14 cellular contexts compared by ENCODE assay signal in the genomic region with DNA sequence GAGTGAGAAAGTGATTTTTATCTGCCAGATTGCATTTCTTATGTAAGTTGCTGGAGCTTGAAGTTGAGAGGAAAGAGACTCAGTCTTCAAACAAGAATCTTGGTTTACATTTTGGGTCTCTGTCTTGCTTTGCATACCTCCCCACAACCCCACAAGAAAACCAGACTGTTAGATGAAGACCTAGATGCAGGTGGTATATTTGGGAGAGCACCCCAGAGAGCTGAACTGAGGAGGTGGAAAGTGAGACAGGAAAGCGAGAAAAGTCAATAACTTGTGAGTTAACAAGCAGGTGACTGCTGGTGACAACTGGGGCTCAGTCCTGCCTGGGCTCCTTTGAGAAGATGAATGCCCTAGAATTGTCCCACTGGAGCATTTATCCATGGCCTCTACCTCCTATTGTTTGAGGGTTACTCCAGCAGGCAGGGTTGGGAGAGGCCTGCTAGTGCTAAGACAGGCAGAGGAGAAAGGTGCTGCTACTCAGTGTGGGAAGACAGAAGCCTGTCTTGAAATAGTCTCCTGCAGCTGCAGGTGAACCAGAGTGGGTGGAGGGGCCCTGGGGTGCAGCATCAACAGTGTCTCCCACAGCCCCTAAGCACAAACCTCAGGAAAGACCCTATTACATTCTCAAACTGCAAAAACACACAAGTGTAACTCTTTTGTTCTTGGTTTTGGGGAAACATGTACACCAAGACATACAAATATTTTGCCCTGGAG. TPM values are rescaled to one million over a fixed set of nuclear protein-coding genes. Genes with fewer than 3 reads are reported as not detected.
DNase-seq lines count a peak whose midpoint lies in the region; ATAC-seq and TF ChIP-seq lines count a peak whose summit lies in the region.
"Had no signal": no experiment of that assay in that cellular context is flagged by ENCODE, and none has a peak within 500 bp of the region (broad histone marks: within the 10 kb centered on the region; RNA-seq: fewer than 3 reads in every experiment).

No MANE protein-coding gene starts in this region.

- TF ChIP-seq POLR2A in suprapubic skin (IDR thresholded peaks at IDR 0.05): no peak

- CTCF ChIA-PET in activated naive CD4-positive, alpha-beta T cell treated with anti-CD3 and anti-CD28 coated beads for 36 hours (lab: Charles Lee): no interaction called here
- CTCF ChIA-PET in mammary epithelial cell (lab: Charles Lee; ENCODE audit: low non-redundant PET): no interaction called here

- intact Hi-C loops in activated naive CD4-positive, alpha-beta T cell treated with anti-CD3 and anti-CD28 coated beads for 36 hours (cut with micrococcal nuclease): no loop called here
- intact Hi-C loops in mammary epithelial cell (cut with micrococcal nuclease): no loop called here

- H3K4me2 ChIP-seq in mammary epithelial cell (ENCODE audit: insufficient read depth, low read depth, low read length): no peak overlapping the region
- H3K4me2 ChIP-seq: A549 had no signal

- peak; percentile 41 for DNase-seq in GM10266 (ENCODE audit: extremely low spot score)
- no peak for DNase-seq in activated naive CD4-positive, alpha-beta T cell treated with anti-CD3 and anti-CD28 coated beads for 36 hours
- DNase-seq in suprapubic skin (ENCODE audit: low spot score in 2 of 2): no peak
- no peak for DNase-seq in mammary epithelial cell
- no peak for DNase-seq in ecto neural progenitor cell (ENCODE audit: low spot score)
- DNase-seq: activated T-cell treated with anti-CD3 and anti-CD28 coated beads, Interleukin-2, amount 50 U/mL, for 72 hours; mesenchymal stem cell had no signal

- H3K4me3 Mint-ChIP-seq in activated naive CD4-positive, alpha-beta T cell treated with anti-CD3 and anti-CD28 coated beads for 36 hours: no peak overlapping the region
- H3K4me3 Mint-ChIP-seq: activated T-cell treated with anti-CD3 and anti-CD28 coated beads, Interleukin-2, amount 50 U/mL, for 72 hours; brain; stimulated activated naive CD8-positive, alpha-beta T cell treated with anti-CD3 and anti-CD28 coated beads, Interleukin-15, Interleukin-2, amounts not matched to agents 100 ng/mL and 50 ng/mL, for 24 hours had no signal

- H4K20me1 ChIP-seq in mammary epithelial cell (ENCODE audit: insufficient read depth, low read length): no peaks in the 10 kb centered on the region

- peak; percentile 97 for ATAC-seq in GM19395 (IDR thresholded peaks at IDR 0.05; ENCODE audit: unreplicated experiment)
- peak; percentile 91 for ATAC-seq in HG02642 (IDR thresholded peaks at IDR 0.05; ENCODE audit: poor library complexity, unreplicated experiment)
- ATAC-seq in HG03354 (IDR thresholded peaks at IDR 0.05; ENCODE audit: poor library complexity, severe bottlenecking, unreplicated experiment): peak; percentile 93
- ATAC-seq: A549; activated T-cell treated with anti-CD3 and anti-CD28 coated beads, Interleukin-2, amount 50 U/mL, for 72 hours had no signal

- no peaks in the 10 kb centered on the region for H3K79me2 ChIP-seq in mammary epithelial cell (ENCODE audit: insufficient read depth, low read length)

- in situ Hi-C loops in mammary epithelial cell (cut with MboI; ENCODE audit: low sequenced_read_pairs in 2 of 2): no loop called here

- H3K36me3 ChIP-seq in suprapubic skin (no peaks in the 10 kb centered on the region), mammary epithelial cell (ENCODE audit: insufficient read depth, low read length) (no peaks in the 10 kb centered on the region)

- peaks cover 6% of the 10 kb centered on the region for H3K36me3 Mint-ChIP-seq in activated naive CD4-positive, alpha-beta T cell treated with anti-CD3 and anti-CD28 coated beads for 36 hours (ENCODE audit: low read depth)
- H3K36me3 Mint-ChIP-seq: brain had no signal

- peaks cover 27% of the 10 kb centered on the region for H3K9me3 Mint-ChIP-seq in activated naive CD4-positive, alpha-beta T cell treated with anti-CD3 and anti-CD28 coated beads for 36 hours

- no peak for TF ChIP-seq CTCF in GM10266 (IDR thresholded peaks at IDR 0.05; ENCODE audit: control insufficient read depth, insufficient read depth, low read depth, missing control alignments)
- TF ChIP-seq CTCF in suprapubic skin (IDR thresholded peaks at IDR 0.05): no peak
- no peak for TF ChIP-seq CTCF in mammary epithelial cell (conservative IDR thresholded peaks at IDR 0.05 in 1 of 2, IDR thresholded peaks at IDR 0.05 in 1 of 2; ENCODE audit: extremely low read depth in 1 of 2, insufficient read depth in 1 of 2, low read depth in 1 of 2, low read length in 2 of 2)

- dilution Hi-C loops in mammary epithelial cell (cut with HindIII; ENCODE audit: low sequenced_read_pairs): no loop called here

- H3K27me3 Mint-ChIP-seq in activated naive CD4-positive, alpha-beta T cell treated with anti-CD3 and anti-CD28 coated beads for 36 hours (ENCODE audit: low read depth): no peaks in the 10 kb centered on the region
- H3K27me3 Mint-ChIP-seq: stimulated activated naive CD8-positive, alpha-beta T cell treated with anti-CD3 and anti-CD28 coated beads, Interleukin-15, Interleukin-2, amounts not matched to agents 100 ng/mL and 50 ng/mL, for 24 hours had no signal

- 95% methylated on average over 1 of the region's 1 CpG for WGBS in suprapubic skin
- 82% methylated on average over 1 of the region's 1 CpG for whole genome bisulfite sequencing in mammary epithelial cell (ENCODE audit: low coverage, missing lambda C conversion rate)

- H3K27me3 ChIP-seq in suprapubic skin (peaks cover 6% of the 10 kb centered on the region), mammary epithelial cell (ENCODE audit: insufficient read depth, low read length) (no peaks in the 10 kb centered on the region)

- H3K4me3 ChIP-seq in suprapubic skin (no peak overlapping the region), mammary epithelial cell (replicated peaks in 1 of 3; ENCODE audit: insufficient read depth in 1 of 3, low read depth in 2 of 3, low read length in 3 of 3) (no peak overlapping the region)
- H3K4me3 ChIP-seq: A549 had no signal

- H3K4me1 ChIP-seq in suprapubic skin (no peaks in the 10 kb centered on the region), mammary epithelial cell (ENCODE audit: insufficient read depth, low read length) (no peaks in the 10 kb centered on the region)
- H3K4me1 ChIP-seq: A549 had no signal

- H3K4me1 Mint-ChIP-seq in activated naive CD4-positive, alpha-beta T cell treated with anti-CD3 and anti-CD28 coated beads for 36 hours (ENCODE audit: low read depth): no peaks in the 10 kb centered on the region
- H3K4me1 Mint-ChIP-seq: brain had no signal

- no peak overlapping the region for H2AFZ ChIP-seq in mammary epithelial cell (ENCODE audit: low read depth, low read length)

- H3K27ac Mint-ChIP-seq in activated naive CD4-positive, alpha-beta T cell treated with anti-CD3 and anti-CD28 coated beads for 36 hours: no peak overlapping the region
- H3K27ac Mint-ChIP-seq: activated T-cell treated with anti-CD3 and anti-CD28 coated beads, Interleukin-2, amount 50 U/mL, for 72 hours; stimulated activated naive CD8-positive, alpha-beta T cell treated with anti-CD3 and anti-CD28 coated beads, Interleukin-15, Interleukin-2, amounts not matched to agents 100 ng/mL and 50 ng/mL, for 24 hours had no signal

- no peak for TF ChIP-seq EP300 in suprapubic skin (IDR thresholded peaks at IDR 0.05)

- no TSS peak for BruUV-seq in mammary epithelial cell (replicated peaks; lab: Mats Ljungman, UMichigan)

- H3K27ac ChIP-seq in suprapubic skin: no peak overlapping the region
- H3K27ac ChIP-seq in mammary epithelial cell (ENCODE audit: insufficient read depth, low read depth, low read length): no peak overlapping the region
- H3K27ac ChIP-seq: A549 had no signal

- H3K9ac ChIP-seq in mammary epithelial cell (ENCODE audit: insufficient read depth, low read length): no peak overlapping the region

- peaks cover 7% of the 10 kb centered on the region for H3K9me3 ChIP-seq in suprapubic skin
- H3K9me3 ChIP-seq in mammary epithelial cell (replicated peaks; ENCODE audit: insufficient read depth, low read length): peaks cover 4% of the 10 kb centered on the region
- H3K9me3 ChIP-seq: A549 had no signal

RNA-seq across cellular contexts. Expression of a gene that starts 10.6 kb away (rescaled TPM):
- not detected for total RNA-seq in activated naive CD4-positive, alpha-beta T cell treated with anti-CD3 and anti-CD28 coated beads for 36 hours
- total RNA-seq in suprapubic skin: 1 to 10 TPM in 1 of 4 donors, not detected in 3; 1.3 TPM
- total RNA-seq in mammary epithelial cell: 1 to 10 TPM in 1 of 2 donors, not detected in 1; 1.5 TPM
- 0.99 TPM for polyA plus RNA-seq in mammary epithelial cell
- not detected for polyA minus RNA-seq in mammary epithelial cell
- total RNA-seq: activated T-cell treated with anti-CD3 and anti-CD28 coated beads, Interleukin-2, amount 50 U/mL, for 72 hours; NCI-H460 had no signal
